ENCODE assay signal across 35 cellular contexts in the genomic region with DNA sequence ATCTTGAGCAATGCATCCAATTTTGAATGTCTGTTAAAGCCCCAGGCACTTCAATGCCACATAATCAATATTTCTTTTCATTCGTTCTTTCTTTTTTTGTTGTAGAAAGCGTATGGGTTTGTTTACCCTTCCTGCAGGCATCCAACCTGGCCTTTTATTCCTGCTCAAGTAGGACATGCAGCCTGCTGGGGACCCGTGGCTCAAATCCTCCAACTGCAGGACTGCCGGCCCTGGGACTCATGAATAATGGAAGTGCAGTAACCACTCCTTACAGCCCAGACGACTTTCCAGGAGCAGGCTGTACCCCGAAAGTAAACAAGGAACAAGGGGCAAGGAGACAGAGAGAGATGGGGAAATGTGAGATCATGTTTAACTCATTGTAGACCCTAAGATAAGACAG.
"Had no signal": no experiment of that assay in that cellular context is flagged by ENCODE, and none has a peak within 500 bp of the region (broad histone marks: within the 10 kb centered on the region; RNA-seq: fewer than 3 reads in every experiment).

No MANE protein-coding gene starts in this region.

- H3K4me3 ChIP-seq: colonic mucosa, Peyer's patch, SJSA1 had no signal

- H3K27ac ChIP-seq: brain microvascular endothelial cell, colonic mucosa, Peyer's patch, SJSA1, WERI-Rb-1 had no signal

- H3K9ac ChIP-seq: SK-N-SH had no signal

- H3K4me2 ChIP-seq: SK-N-SH had no signal

- H3K36me3 ChIP-seq: brain microvascular endothelial cell, colonic mucosa, Peyer's patch, SJSA1, WERI-Rb-1 had no signal

- DNase-seq: activated CD4-positive, alpha-beta T cell treated with anti-CD3 and anti-CD28 coated beads, Interleukin-2, amount 10 ng/mL, durations not matched to agents 24 days and 14 days; activated CD4-positive, alpha-beta T cell treated with anti-CD3 and anti-CD28 coated beads, Interleukin-2, amount 50 U/mL, for 4 hours; activated CD8-positive, alpha-beta T cell treated with anti-CD3 and anti-CD28 coated beads for 36 hours; activated effector memory CD4-positive, alpha-beta T cell treated with anti-CD3 and anti-CD28 coated beads, Interleukin-2, amount 50 U/mL, for 16 hours; activated naive CD4-positive, alpha-beta T cell; activated naive CD4-positive, alpha-beta T cell treated with anti-CD3 and anti-CD28 coated beads, Interleukin-2, amount 50 U/mL, for 16 hours; activated naive CD8-positive, alpha-beta T cell treated with anti-CD3 and anti-CD28 coated beads for 36 hours; activated T-cell treated with anti-CD3 and anti-CD28 coated beads, Interleukin-2, amount 50 U/mL, for 1 hour; activated T-cell treated with anti-CD3 and anti-CD28 coated beads, Interleukin-2, amount 50 U/mL, for 72 hours; amniotic stem cell; aorta; brain microvascular endothelial cell; central memory CD4-positive, alpha-beta T cell; colonic mucosa; Karpas-422; KBM-7; NCI-H1048; NCI-H1105 treated with DMSO at 0.1 percent for 48 hours; NCI-H1436; NCI-H187 treated with DMSO at 0.1 percent for 48 hours; NCI-H2081; NCI-H2171 treated with DMSO at 0.1 percent for 48 hours; NCI-H2227 treated with DMSO at 0.1 percent for 48 hours; NCI-H526; PC-3; Peyer's patch; RPMI8226; SHP77 treated with DMSO at 0.1 percent for 48 hours; SK-N-SH; T-helper 1 cell; T-helper 2 cell; T-helper 9 cell; WERI-Rb-1 had no signal

- H3K4me1 ChIP-seq: colonic mucosa, Peyer's patch, SJSA1 had no signal

- ATAC-seq: activated CD8-positive, alpha-beta T cell treated with anti-CD3 and anti-CD28 coated beads for 36 hours; activated T-cell treated with anti-CD3 and anti-CD28 coated beads, Interleukin-2, amount 50 U/mL, for 72 hours; activated T-helper 17 cell treated with anti-CD3 and anti-CD28 coated beads, Interleukin-2, amount 50 U/mL, for 72 hours; PC-3 had no signal

- H3K9me3 ChIP-seq: colonic mucosa, Peyer's patch, SJSA1, SK-N-SH had no signal

- H3K27me3 ChIP-seq: brain microvascular endothelial cell, colonic mucosa, Peyer's patch had no signal
